ENCODE assay signal across 21 cellular contexts in the genomic region with DNA sequence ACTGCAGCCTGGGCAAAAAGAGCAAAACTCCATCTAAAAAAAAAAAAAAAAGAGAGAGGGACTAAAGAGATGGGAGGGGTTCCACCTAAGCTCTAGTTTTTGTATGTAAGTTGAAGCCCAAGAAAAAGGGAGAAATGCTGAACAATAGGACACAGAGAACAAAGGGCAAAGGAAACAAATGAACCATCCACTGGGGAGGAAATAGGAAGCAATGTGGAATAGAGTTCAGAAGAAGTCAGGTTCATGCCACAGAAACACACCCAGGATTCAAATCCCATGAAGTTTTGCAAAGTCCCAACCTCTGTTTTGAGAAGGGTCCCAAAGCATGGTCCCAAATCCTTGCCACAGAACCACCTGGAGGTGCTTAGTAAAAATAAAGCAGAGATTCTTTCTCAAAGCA.
"Had no signal": no experiment of that assay in that cellular context is flagged by ENCODE, and none has a peak within 500 bp of the region (broad histone marks: within the 10 kb centered on the region; RNA-seq: fewer than 3 reads in every experiment).

No MANE protein-coding gene starts in this region.

- DNase-seq: dorsolateral prefrontal cortex; effector CD8-positive, alpha-beta T cell; foreskin melanocyte; head of caudate nucleus; kidney; left cardiac atrium; left ventricle myocardium superior; mesenchymal stem cell; midbrain; stimulated activated CD4-positive, alpha-beta T cell treated with anti-CD3 and anti-CD28 coated beads, Interleukin-2, amount 100 ng/mL, for 24 hours; stimulated activated CD4-positive, alpha-beta T cell treated with anti-CD3 and anti-CD28 coated beads, Interleukin-4, amount 100 ng/mL, for 4 hours; stimulated activated naive CD8-positive, alpha-beta T cell treated with anti-CD3 and anti-CD28 coated beads, Interleukin-15, Interleukin-2, amounts not matched to agents 100 U/mL and 50 U/mL, for 24 hours; thyroid gland had no signal

- H2AFZ ChIP-seq: hepatocyte had no signal

- H3K27me3 ChIP-seq: dorsolateral prefrontal cortex, hepatocyte, neutrophil, suprapubic skin, thyroid gland had no signal

- H3K4me3 Mint-ChIP-seq: nephron, type B pancreatic cell had no signal

- H3K4me3 ChIP-seq: coronary artery, dorsolateral prefrontal cortex, hepatocyte, lung, suprapubic skin, thyroid gland had no signal

- H3K27ac ChIP-seq: coronary artery, dorsolateral prefrontal cortex, hepatocyte, neutrophil, suprapubic skin, thyroid gland had no signal

- H3K27me3 Mint-ChIP-seq: type B pancreatic cell had no signal

- H3K4me2 ChIP-seq: hepatocyte had no signal

- H3K9me3 Mint-ChIP-seq: nephron, type B pancreatic cell had no signal

- H3K36me3 Mint-ChIP-seq: type B pancreatic cell had no signal

- H3K79me2 ChIP-seq: hepatocyte had no signal

- H3K27ac Mint-ChIP-seq: nephron, type B pancreatic cell had no signal

- H3K9me3 ChIP-seq: suprapubic skin, thyroid gland had no signal

- H3K4me1 ChIP-seq: suprapubic skin, thyroid gland had no signal

- ATAC-seq: left cardiac atrium; left ventricle myocardium superior; sciatic nerve; stimulated activated naive CD8-positive, alpha-beta T cell treated with anti-CD3 and anti-CD28 coated beads, Interleukin-15, Interleukin-2, amounts not matched to agents 100 U/mL and 50 U/mL, for 24 hours had no signal
